14 cellular contexts compared by ENCODE assay signal in the genomic region with DNA sequence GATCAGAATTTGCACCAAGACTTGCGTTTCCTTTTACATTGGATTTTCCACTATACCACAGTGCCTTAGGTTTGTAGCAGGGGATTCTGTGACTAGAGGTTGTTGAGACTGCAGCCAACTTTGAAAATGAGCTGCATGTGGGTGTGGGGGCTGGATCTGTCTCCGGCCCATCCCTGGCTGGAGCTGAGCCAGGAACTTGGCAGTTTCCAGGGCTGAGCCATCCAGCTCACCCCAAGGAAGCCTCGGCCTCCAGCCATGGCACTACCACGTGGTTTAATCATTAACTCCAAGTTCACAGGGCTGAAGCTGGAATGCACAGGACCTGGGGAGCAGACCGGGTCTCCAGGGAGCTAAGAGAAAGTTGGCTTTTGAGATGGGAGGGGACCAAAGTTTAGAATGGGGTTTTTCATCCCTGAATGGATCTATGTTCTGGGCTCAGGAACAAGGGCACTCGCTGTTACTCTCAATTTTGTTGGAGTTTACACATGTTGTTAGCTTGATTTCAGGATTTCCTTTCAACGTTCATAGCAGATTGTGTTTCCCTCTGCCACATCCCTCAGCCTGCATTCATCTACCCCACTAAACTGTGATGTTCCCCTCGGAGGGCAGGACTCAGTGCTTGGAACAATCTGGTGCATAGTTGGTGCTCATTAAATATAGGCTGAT. TPM values are rescaled to one million over a fixed set of nuclear protein-coding genes. Genes with fewer than 3 reads are reported as not detected.
DNase-seq lines count a peak whose midpoint lies in the region; ATAC-seq and TF ChIP-seq lines count a peak whose summit lies in the region.
"Had no signal": no experiment of that assay in that cellular context is flagged by ENCODE, and none has a peak within 500 bp of the region (broad histone marks: within the 10 kb centered on the region; RNA-seq: fewer than 3 reads in every experiment).

No MANE protein-coding gene starts in this region.

- intact Hi-C loops in posterior cingulate gyrus (cut with DNase I) = no loop called here

- no peak for TF ChIP-seq CTCF in Peyer's patch (IDR thresholded peaks at IDR 0.05)

- peaks cover 0 to 33% (median 2%) of the 10 kb centered on the region in 4 donors for H3K4me1 ChIP-seq in Peyer's patch

- no peak overlapping the region for H3K4me3 ChIP-seq in Peyer's patch

- ATAC-seq in HG03442 (IDR thresholded peaks at IDR 0.05; ENCODE audit: unreplicated experiment) = no peak
- ATAC-seq in GM19452 (IDR thresholded peaks at IDR 0.05; ENCODE audit: unreplicated experiment) = no peak
- ATAC-seq in GM18907 (IDR thresholded peaks at IDR 0.05; ENCODE audit: unreplicated experiment) = no peak
- ATAC-seq: stimulated activated naive B cell treated with anti-CD40 and anti-IgM and Interleukin-4, amounts not matched to agents 10 μg/mL and 1 μg/mL and 100 μg/mL, for 72 hours had no signal

- TF ChIP-seq POLR2A in Peyer's patch (IDR thresholded peaks at IDR 0.05) = no peak

- peak overlapping the region in 2 of 4 donors; percentile 42 to 51 for H3K27ac ChIP-seq in Peyer's patch

- no peaks in the 10 kb centered on the region for H3K9me3 ChIP-seq in Peyer's patch

- H3K36me3 ChIP-seq in Peyer's patch = no peaks in the 10 kb centered on the region

- H3K27me3 ChIP-seq in Peyer's patch = no peaks in the 10 kb centered on the region

- peak; percentile 35 for DNase-seq in DMS53 treated with DMSO at 0.1 percent for 48 hours (lab: John Stamatoyannopoulos, UW; ENCODE audit: unreplicated experiment)
- DNase-seq in Peyer's patch = peak in 2 of 3 donors; percentile 85 to 87
- DNase-seq in fibroblast of the conjunctiva (ENCODE audit: low read depth) = peak; percentile 3
- DNase-seq in posterior cingulate gyrus = peak in 8 of 10 donors; percentile 5 to 85 (median 35)
- no peak for DNase-seq in germinal center (ENCODE audit: low spot score)
- DNase-seq: activated T-cell treated with anti-CD3 and anti-CD28 coated beads, Interleukin-2, amount 50 U/mL, for 24 hours; Karpas-422; RPMI8226; stimulated activated CD4-positive, alpha-beta T cell treated with anti-CD3 and anti-CD28 coated beads, Interleukin-2, amount 100 ng/mL, for 24 hours; stimulated activated naive B cell treated with anti-CD40 and anti-IgM and Interleukin-4, amounts not matched to agents 10 μg/mL and 1 μg/mL and 100 μg/mL, for 72 hours had no signal

RNA-seq across cellular contexts. Expression of a gene that starts 42.3 kb away (rescaled TPM):
- total RNA-seq in Peyer's patch = 10 to 100 TPM; 16.5 to 39.9 (median 32.2) TPM
- total RNA-seq: bronchial epithelial cell had no signal
